Comparison of ENCODE assay signal across 1 cellular context in the genomic region with DNA sequence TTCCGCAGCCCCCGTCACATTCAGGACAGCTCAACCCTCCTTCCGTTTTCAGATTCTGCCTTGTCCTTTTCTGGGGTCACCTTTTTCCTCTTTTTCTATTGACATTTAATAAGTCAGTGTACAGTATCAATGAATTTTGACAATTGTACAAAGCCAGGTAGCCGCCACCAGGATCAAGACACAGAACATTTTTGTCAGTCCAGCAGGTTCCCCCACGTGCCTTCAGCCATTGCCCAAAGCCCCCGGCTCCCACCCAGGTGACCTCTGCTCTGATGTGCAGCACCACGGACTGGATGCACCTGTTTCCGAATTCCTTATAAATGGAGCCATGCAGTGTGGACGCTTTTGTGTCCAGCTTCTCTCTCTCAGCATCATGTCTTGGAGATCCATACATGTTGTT.
TF ChIP-seq lines count a peak whose summit lies in the region.

No MANE protein-coding gene starts in this region.

TF ChIP-seq in HepG2, 621 proteins besides CTCF, POLR2A, EP300 and RAD21:
- TF ChIP-seq ZNF788 (CRISPR knock-in tag; IDR thresholded peaks at IDR 0.05; ENCODE audit: borderline replicate concordance) (no peak), ZNF264 (CRISPR knock-in tag; IDR thresholded peaks at IDR 0.05) (no peak), GABPB1 (CRISPR knock-in tag; IDR thresholded peaks at IDR 0.05) (no peak), ZBTB25 (CRISPR knock-in tag; IDR thresholded peaks at IDR 0.05) (no peak), KDM6A (CRISPR knock-in tag; IDR thresholded peaks at IDR 0.05; ENCODE audit: low read depth) (no peak), ZNF678 (CRISPR knock-in tag; IDR thresholded peaks at IDR 0.05) (no peak), RFXAP (CRISPR knock-in tag; IDR thresholded peaks at IDR 0.05; ENCODE audit: borderline replicate concordance) (no peak), ZNF343 (CRISPR knock-in tag; IDR thresholded peaks at IDR 0.05) (no peak), ZFP90 (CRISPR knock-in tag; IDR thresholded peaks at IDR 0.05; ENCODE audit: borderline replicate concordance) (no peak), ZNF432 (CRISPR knock-in tag; IDR thresholded peaks at IDR 0.05; ENCODE audit: borderline replicate concordance) (no peak), TFE3 (CRISPR knock-in tag; IDR thresholded peaks at IDR 0.05) (no peak), CEBPG (CRISPR knock-in tag; IDR thresholded peaks at IDR 0.05) (no peak)
